8 cellular contexts compared by ENCODE assay signal in genomic region chr6:149032318-149032598, GRCh38.
A peak's percentile ranks its signal among the peaks of the same experiment; 100 is the strongest.
DNase-seq lines count a peak whose midpoint lies in the region; ATAC-seq and TF ChIP-seq lines count a peak whose summit lies in the region.

No MANE protein-coding gene starts in this region.

- 84 to 93% (median 88%) methylated on average over 5 of the region's 5 CpGs for WGBS in heart left ventricle, 4 donors

- ATAC-seq in GM21825 (IDR thresholded peaks at IDR 0.05; ENCODE audit: unreplicated experiment) (peak; percentile 10), RWPE2 (ENCODE audit: low read depth) (no peak; the same call in 1 of the 3 replicates), heart left ventricle (no peak)

- H3K36me3 Mint-ChIP-seq in mesothelial cell of epicardium, result no peaks in the 10 kb centered on the region

- intact Hi-C loops in heart left ventricle (cut with DNase I), result loop anchor here in 5 of 10 donors (5.0 kb wide), 3 partner anchors 45 to 485 kb away; no protein-coding TSS in a partner anchor

- no peaks in the 10 kb centered on the region for H3K36me3 ChIP-seq in RWPE2 (ENCODE audit: low read depth)
- no peaks in the 10 kb centered on the region for H3K36me3 ChIP-seq in heart left ventricle

- no peak overlapping the region for H3K4me3 Mint-ChIP-seq in mesothelial cell of epicardium

- TF ChIP-seq CTCF in RWPE2 (IDR thresholded peaks at IDR 0.05; ENCODE audit: poor library complexity, severe bottlenecking), result no peak
- TF ChIP-seq CTCF in mesothelial cell of epicardium (IDR thresholded peaks at IDR 0.05; ENCODE audit: unreplicated experiment), result no peak
- no peak for TF ChIP-seq CTCF in heart left ventricle (IDR thresholded peaks at IDR 0.05)

- peak overlapping the region; percentile 14 for H3K4me3 ChIP-seq in GM08714 (ENCODE audit: low read length)
- H3K4me3 ChIP-seq in RWPE2 (ENCODE audit: severe bottlenecking), result no peak overlapping the region
- H3K4me3 ChIP-seq in heart left ventricle, result no peak overlapping the region

- no peaks in the 10 kb centered on the region for H3K27me3 ChIP-seq in RWPE2 (ENCODE audit: insufficient read depth, poor library complexity, severe bottlenecking)
- no peaks in the 10 kb centered on the region for H3K27me3 ChIP-seq in heart left ventricle

- H3K9me3 Mint-ChIP-seq in mesothelial cell of epicardium, result no peaks in the 10 kb centered on the region

- H3K27ac ChIP-seq in RWPE2 (ENCODE audit: poor library complexity, severe bottlenecking) (peak overlapping the region; percentile 97), heart left ventricle (no peak overlapping the region)

- no peak for DNase-seq in RWPE2 (ENCODE audit: low spot score)
- DNase-seq in mesothelial cell of epicardium (ENCODE audit: low spot score in 2 of 2, unreplicated experiment in 2 of 2), result no peak
- DNase-seq in NCI-H2081 (lab: John Stamatoyannopoulos, UW), result no peak
- DNase-seq in GF-D8 (lab: John Stamatoyannopoulos, UW), result no peak
- no peak for DNase-seq in activated effector memory CD4-positive, alpha-beta T cell treated with Interleukin-2 at 50 U/mL for 16 hours
- no peak for DNase-seq in heart left ventricle

- H3K9me3 ChIP-seq in RWPE2 (ENCODE audit: severe bottlenecking), result no peaks in the 10 kb centered on the region
- no peaks in the 10 kb centered on the region for H3K9me3 ChIP-seq in heart left ventricle

- TF ChIP-seq POLR2A in heart left ventricle (IDR thresholded peaks at IDR 0.05), result no peak

- peak overlapping the region; percentile 26 for H3K27ac Mint-ChIP-seq in mesothelial cell of epicardium

- peaks cover 31% of the 10 kb centered on the region for H3K4me1 ChIP-seq in RWPE2 (ENCODE audit: insufficient read depth, poor library complexity, severe bottlenecking)
- H3K4me1 ChIP-seq in heart left ventricle, result peaks cover 0 to 18% (median 0%) of the 10 kb centered on the region in 12 donors

- peaks cover 57% of the 10 kb centered on the region for H3K4me1 Mint-ChIP-seq in mesothelial cell of epicardium

- no peaks in the 10 kb centered on the region for H3K27me3 Mint-ChIP-seq in mesothelial cell of epicardium (ENCODE audit: low read depth)
